8 cellular contexts compared by ENCODE assay signal in genomic region chr6:57046332-57047256, GRCh38.
DNase-seq lines count a peak whose midpoint lies in the region; ATAC-seq, FAIRE-seq and TF ChIP-seq lines count a peak whose summit lies in the region.
"Not testable (repeated sequence)": the region's sequence is repeated elsewhere in the genome, so short reads cannot be mapped to it uniquely, and the experiment has no call there.

A gene with protein sequence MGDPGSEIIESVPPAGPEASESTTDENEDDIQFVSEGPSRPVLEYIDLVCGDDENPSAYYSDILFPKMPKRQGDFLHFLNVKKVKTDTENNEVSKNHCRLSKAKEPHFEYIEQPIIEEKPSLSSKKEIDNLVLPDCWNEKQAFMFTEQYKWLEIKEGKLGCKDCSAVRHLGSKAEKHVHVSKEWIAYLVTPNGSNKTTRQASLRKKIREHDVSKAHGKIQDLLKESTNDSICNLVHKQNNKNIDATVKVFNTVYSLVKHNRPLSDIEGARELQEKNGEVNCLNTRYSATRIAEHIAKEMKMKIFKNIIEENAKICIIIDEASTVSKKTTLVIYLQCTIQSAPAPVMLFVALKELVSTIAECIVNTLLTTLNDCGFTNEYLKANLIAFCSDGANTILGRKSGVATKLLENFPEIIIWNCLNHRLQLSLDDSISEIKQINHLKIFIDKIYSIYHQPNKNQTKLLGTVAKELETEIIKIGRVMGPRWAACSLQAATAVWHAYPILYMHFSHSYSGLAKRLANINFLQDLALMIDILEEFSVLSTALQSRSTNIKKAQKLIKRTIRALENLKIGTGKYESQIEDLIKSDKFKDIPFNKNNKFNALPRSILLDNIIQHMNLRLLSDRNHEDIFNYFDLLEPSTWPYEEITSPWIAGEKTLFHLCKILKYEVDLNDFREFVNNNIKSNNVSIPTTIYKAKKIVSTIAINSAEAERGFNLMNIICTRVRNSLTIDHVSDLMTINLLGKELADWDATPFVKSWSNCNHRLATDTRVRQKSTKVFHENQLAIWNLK (plus strand): TSS chr6:57046693. CDS start chr6:57046756, 63 bp downstream.

- H3K27me3 ChIP-seq in OCI-LY3 (ENCODE audit: low read depth, low read length); mucosa of rectum (ENCODE audit: control insufficient read depth in 2 of 2, insufficient read depth in 2 of 2, low read length in 2 of 2): not testable (repeated sequence)

- peak; percentile 46 for DNase-seq in D721Med (ENCODE audit: insufficient read length, low spot score)
- peak; percentile 70 for DNase-seq in HuH-7 (ENCODE audit: low spot score)
- DNase-seq in activated T-cell treated with anti-CD3 and anti-CD28 coated beads for 1 hour (ENCODE audit: low read depth), result peak; percentile 60
- DNase-seq in epithelial cell of esophagus (ENCODE audit: low read depth), result peak; percentile 85
- peak; percentile 49 to 65 for DNase-seq in stimulated activated CD8-positive, alpha-beta memory T cell treated with anti-CD3 and anti-CD28 coated beads, Interleukin-4, amount 100 ng/mL, for 4 hours (ENCODE audit: low read depth in 2 of 2, low spot score in 1 of 2)

- peaks cover 34% of the 10 kb centered on the region for H3K79me2 ChIP-seq in OCI-LY3 (ENCODE audit: low read length)

- not testable (repeated sequence) for H3K9me3 ChIP-seq in OCI-LY3 (ENCODE audit: insufficient read depth, low read length); mucosa of rectum (ENCODE audit: control insufficient read depth in 2 of 2, low read length in 2 of 2)

- peaks cover 33% of the 10 kb centered on the region for H3K36me3 ChIP-seq in OCI-LY3 (replicated peaks; ENCODE audit: low read depth, low read length)
- H3K36me3 ChIP-seq in mucosa of rectum (ENCODE audit: control insufficient read depth in 2 of 2, insufficient read depth in 2 of 2, low read length in 2 of 2), result not testable (repeated sequence)

- not testable (repeated sequence) for H4K20me1 ChIP-seq in OCI-LY3 (ENCODE audit: insufficient read depth, low read length)

- ATAC-seq in GM21526 (IDR thresholded peaks at IDR 0.05; ENCODE audit: low FRiP score, unreplicated experiment), result peak; percentile 95

- H3K9ac ChIP-seq in OCI-LY3 (ENCODE audit: low read length) (peak within 1 kb of the TSS; percentile 69), mucosa of rectum (ENCODE audit: low read depth in 1 of 2, low read length in 2 of 2) (peak within 1 kb of the TSS; percentile 38 to 52)

- FAIRE-seq in D721Med (lab: Jason Lieb, UNC), result not testable (repeated sequence)

- H2AFZ ChIP-seq in OCI-LY3 (ENCODE audit: low read depth, low read length), result peak within 1 kb of the TSS; percentile 94

- H3K4me3 ChIP-seq in OCI-LY3 (ENCODE audit: low read length), result peak within 1 kb of the TSS; percentile 88
- H3K4me3 ChIP-seq in epithelial cell of esophagus (ENCODE audit: low read length), result peak within 1 kb of the TSS; percentile 49
- peak within 1 kb of the TSS; percentile 72 to 74 for H3K4me3 ChIP-seq in mucosa of rectum (ENCODE audit: low read length in 2 of 2)

- peak within 1 kb of the TSS; percentile 65 for H3K4me2 ChIP-seq in OCI-LY3 (ENCODE audit: low read length)

- not testable (repeated sequence) for TF ChIP-seq CTCF in D721Med (IDR thresholded peaks at IDR 0.05; ENCODE audit: insufficient read depth, missing control alignments); OCI-LY3 (IDR thresholded peaks at IDR 0.05; ENCODE audit: low read depth, low read length); epithelial cell of esophagus (IDR thresholded peaks at IDR 0.05; ENCODE audit: insufficient read depth, low read depth, low read length, missing control alignments)

- H3K27ac ChIP-seq in OCI-LY3 (ENCODE audit: low read length) (peak within 1 kb of the TSS; percentile 46), mucosa of rectum (ENCODE audit: low read depth in 2 of 2, low read length in 2 of 2) (peak within 1 kb of the TSS in 1 of 2 donors; percentile 9)

- peaks cover 11% of the 10 kb centered on the region for H3K4me1 ChIP-seq in OCI-LY3 (ENCODE audit: low read length)
- not testable (repeated sequence) for H3K4me1 ChIP-seq in mucosa of rectum (ENCODE audit: control insufficient read depth in 2 of 2, insufficient read depth in 2 of 2, low read length in 2 of 2)
